ENCODE assay signal across 8 cellular contexts in genomic region chr4:158902280-158903078, GRCh38.
DNase-seq lines count a peak whose midpoint lies in the region; ATAC-seq and TF ChIP-seq lines count a peak whose summit lies in the region.
"Not testable (repeated sequence)": the region's sequence is repeated elsewhere in the genome, so short reads cannot be mapped to it uniquely, and the experiment has no call there.

No MANE protein-coding gene starts in this region.

- H3K4me1 Mint-ChIP-seq in activated CD4-positive, alpha-beta memory T cell treated with anti-CD3 and anti-CD28 coated beads, Interleukin-2, amount 10 ng/mL, durations not matched to agents 7 days and 5 days, result peaks cover 48% of the 10 kb centered on the region
- peaks cover 23% of the 10 kb centered on the region for H3K4me1 Mint-ChIP-seq in central memory CD8-positive, alpha-beta T cell

- not testable (repeated sequence) for H3K9ac ChIP-seq in DND-41 (ENCODE audit: low read depth, low read length)
- H3K9ac ChIP-seq in KMS-11, result peak overlapping the region; percentile 10; the same call in 1 of the 2 replicates

- not testable (repeated sequence) for BruUV-seq in Panc1 (replicated peaks; lab: Mats Ljungman, UMichigan)

- H3K36me3 Mint-ChIP-seq in activated CD4-positive, alpha-beta memory T cell treated with anti-CD3 and anti-CD28 coated beads, Interleukin-2, amount 10 ng/mL, durations not matched to agents 7 days and 5 days (ENCODE audit: low read depth), result peaks cover 74% of the 10 kb centered on the region
- not testable (repeated sequence) for H3K36me3 Mint-ChIP-seq in central memory CD8-positive, alpha-beta T cell (ENCODE audit: insufficient read depth)

- in situ Hi-C loops in Panc1 (cut with HindIII; ENCODE audit: low pct_unique_long_range_greater_than_20kb, low sequenced_read_pairs), result not testable (repeated sequence)

- CTCF ChIA-PET in Panc1 (lab: Charles Lee), result not testable (repeated sequence)
- CTCF ChIA-PET in activated CD4-positive, alpha-beta memory T cell treated with anti-CD3 and anti-CD28 coated beads, Interleukin-2, amount 10 ng/mL, durations not matched to agents 7 days and 5 days (lab: Charles Lee), result interaction anchor here (0.7 kb wide), 1 partner anchor 194 kb away, joined by 4 read pairs; no protein-coding TSS in a partner anchor

- H2AFZ ChIP-seq in DND-41 (ENCODE audit: low read depth, low read length), result not testable (repeated sequence)
- H2AFZ ChIP-seq in KMS-11 (ENCODE audit: low read depth), result peak overlapping the region; percentile 4; the same call in 1 of the 2 replicates

- H3K9me3 ChIP-seq in DND-41 (ENCODE audit: insufficient read depth, low read length, severe bottlenecking); Panc1 (ENCODE audit: control insufficient read depth, insufficient read depth, low read depth, low read length); cardiac muscle cell (ENCODE audit: low read depth); lower lobe of right lung: not testable (repeated sequence)

- not testable (repeated sequence) for H3K27me3 ChIP-seq in DND-41 (ENCODE audit: insufficient read depth, low read length, poor library complexity); KMS-11 (ENCODE audit: insufficient read depth, low read depth); Panc1 (ENCODE audit: control insufficient read depth, insufficient read depth, low read length); cardiac muscle cell; lower lobe of right lung (ENCODE audit: low read depth)

- H3K9me3 Mint-ChIP-seq in activated CD4-positive, alpha-beta memory T cell treated with anti-CD3 and anti-CD28 coated beads, Interleukin-2, amount 10 ng/mL, durations not matched to agents 7 days and 5 days; central memory CD8-positive, alpha-beta T cell: not testable (repeated sequence)

- intact Hi-C loops in Panc1 (cut with micrococcal nuclease; ENCODE audit: unreplicated experiment); lower lobe of right lung (cut with DNase I): not testable (repeated sequence)

- not testable (repeated sequence) for H3K4me2 ChIP-seq in DND-41 (ENCODE audit: insufficient read depth, low read length)
- peak overlapping the region; percentile 63 for H3K4me2 ChIP-seq in KMS-11

- POLR2A ChIA-PET in Panc1 (lab: Charles Lee), result not testable (repeated sequence)
- POLR2A ChIA-PET in activated CD4-positive, alpha-beta memory T cell treated with anti-CD3 and anti-CD28 coated beads, Interleukin-2, amount 10 ng/mL, durations not matched to agents 7 days and 5 days (lab: Charles Lee), result interaction anchor here (1.0 kb wide), 1 partner anchor 28 kb away, joined by 4 read pairs; no protein-coding TSS in a partner anchor

- not testable (repeated sequence) for H3K79me2 ChIP-seq in DND-41 (ENCODE audit: insufficient read depth, low read length); KMS-11 (ENCODE audit: insufficient read depth, low read depth)

- ATAC-seq in DND-41 (ENCODE audit: insufficient read depth, low read depth) (peak; percentile 72), Panc1 (0 out of 2 replicates have a peak, but pooled peaks have one; percentile 48), lower lobe of right lung (peak; percentile 75 to 90)
- peak; percentile 70 for ATAC-seq in central memory CD8-positive, alpha-beta T cell (replicated peaks; ENCODE audit: extremely low read depth, poor library complexity, severe bottlenecking)

- H3K27me3 Mint-ChIP-seq in activated CD4-positive, alpha-beta memory T cell treated with anti-CD3 and anti-CD28 coated beads, Interleukin-2, amount 10 ng/mL, durations not matched to agents 7 days and 5 days; central memory CD8-positive, alpha-beta T cell: not testable (repeated sequence)

- TF ChIP-seq CTCF in DND-41 (IDR thresholded peaks at IDR 0.05; ENCODE audit: borderline replicate concordance, extremely low read depth, low read length, poor library complexity, severe bottlenecking); KMS-11 (conservative IDR thresholded peaks at IDR 0.05; ENCODE audit: low read depth, low read length); Panc1 (IDR thresholded peaks at IDR 0.05); cardiac muscle cell (IDR thresholded peaks at IDR 0.05; ENCODE audit: low read depth, low read length): not testable (repeated sequence)
- peak; percentile 8 for TF ChIP-seq CTCF in lower lobe of right lung (IDR thresholded peaks at IDR 0.05)

- not testable (repeated sequence) for H3K4me3 Mint-ChIP-seq in activated CD4-positive, alpha-beta memory T cell treated with anti-CD3 and anti-CD28 coated beads, Interleukin-2, amount 10 ng/mL, durations not matched to agents 7 days and 5 days; central memory CD8-positive, alpha-beta T cell

- H3K4me1 ChIP-seq in DND-41 (ENCODE audit: insufficient read depth, low read length); Panc1 (ENCODE audit: control insufficient read depth, insufficient read depth, low read length); lower lobe of right lung: not testable (repeated sequence)
- H3K4me1 ChIP-seq in KMS-11 (ENCODE audit: low read depth, poor library complexity, severe bottlenecking), result peaks cover 61% of the 10 kb centered on the region
- H3K4me1 ChIP-seq in cardiac muscle cell (ENCODE audit: low read depth), result peaks cover 17% of the 10 kb centered on the region

- H3K27ac Mint-ChIP-seq in activated CD4-positive, alpha-beta memory T cell treated with anti-CD3 and anti-CD28 coated beads, Interleukin-2, amount 10 ng/mL, durations not matched to agents 7 days and 5 days, result peak overlapping the region; percentile 48
- not testable (repeated sequence) for H3K27ac Mint-ChIP-seq in central memory CD8-positive, alpha-beta T cell (ENCODE audit: low read depth)

- not testable (repeated sequence) for H3K4me3 ChIP-seq in DND-41 (ENCODE audit: low read depth in 1 of 2, low read length in 2 of 2); KMS-11 (IDR thresholded peaks at IDR 0.05; ENCODE audit: insufficient read depth, low read depth, low read length); Panc1 (ENCODE audit: low read depth in 2 of 2, low read length in 2 of 2); cardiac muscle cell; lower lobe of right lung

- not testable (repeated sequence) for H3K36me3 ChIP-seq in DND-41 (ENCODE audit: insufficient read depth, low read length); KMS-11 (ENCODE audit: insufficient read depth); Panc1 (ENCODE audit: control insufficient read depth, insufficient read depth, low read length)
- H3K36me3 ChIP-seq in cardiac muscle cell, result peaks cover 17% of the 10 kb centered on the region
- H3K36me3 ChIP-seq in lower lobe of right lung, result peaks cover 34% of the 10 kb centered on the region

- H4K20me1 ChIP-seq in DND-41 (ENCODE audit: insufficient read depth, low read length); KMS-11 (ENCODE audit: insufficient read depth): not testable (repeated sequence)

- peak; percentile 48 for DNase-seq in DND-41
- DNase-seq in Panc1 (ENCODE audit: low read depth, low spot score), result peak; percentile 32
- peak; percentile 82 for DNase-seq in activated CD4-positive, alpha-beta memory T cell treated with anti-CD3 and anti-CD28 coated beads, Interleukin-2, amount 10 ng/mL, durations not matched to agents 7 days and 5 days
- DNase-seq in central memory CD8-positive, alpha-beta T cell (ENCODE audit: low spot score in 2 of 2), result peak; percentile 22 to 30
- peak; percentile 53 to 71 for DNase-seq in cardiac muscle cell (ENCODE audit: low read depth in 1 of 2, low spot score in 1 of 2)
- DNase-seq in lower lobe of right lung, result peak; percentile 78
- DNase-seq in stimulated activated CD4-positive, alpha-beta T cell treated with anti-CD3 and anti-CD28 coated beads, Interleukin-1b, Interleukin-23, amount 100 ng/mL, for 48 hours, result peak; percentile 4

- not testable (repeated sequence) for H3K27ac ChIP-seq in DND-41 (ENCODE audit: low read length); Panc1 (ENCODE audit: low read length); lower lobe of right lung
- H3K27ac ChIP-seq in KMS-11 (peak overlapping the region; percentile 37; the same call in 1 of the 2 replicates), cardiac muscle cell (peak overlapping the region; percentile 6)

Comparison
In these comparisons a context has a peak if more than half of its experiments do, and no peak if none do; other contexts are left out.
1. DNase-seq: peak in every context shown above with its lines; median percentile 82 in activated CD4-positive, alpha-beta memory T cell treated with anti-CD3 and anti-CD28 coated beads, Interleukin-2, amount 10 ng/mL, durations not matched to agents 7 days and 5 days; 78 in lower lobe of right lung; 62 in cardiac muscle cell; 48 in DND-41; 32 in Panc1; 26 in central memory CD8-positive, alpha-beta T cell; 4 in stimulated activated CD4-positive, alpha-beta T cell treated with anti-CD3 and anti-CD28 coated beads, Interleukin-1b, Interleukin-23, amount 100 ng/mL, for 48 hours.